Comparison of ENCODE assay signal across 8 cellular contexts in the genomic region with DNA sequence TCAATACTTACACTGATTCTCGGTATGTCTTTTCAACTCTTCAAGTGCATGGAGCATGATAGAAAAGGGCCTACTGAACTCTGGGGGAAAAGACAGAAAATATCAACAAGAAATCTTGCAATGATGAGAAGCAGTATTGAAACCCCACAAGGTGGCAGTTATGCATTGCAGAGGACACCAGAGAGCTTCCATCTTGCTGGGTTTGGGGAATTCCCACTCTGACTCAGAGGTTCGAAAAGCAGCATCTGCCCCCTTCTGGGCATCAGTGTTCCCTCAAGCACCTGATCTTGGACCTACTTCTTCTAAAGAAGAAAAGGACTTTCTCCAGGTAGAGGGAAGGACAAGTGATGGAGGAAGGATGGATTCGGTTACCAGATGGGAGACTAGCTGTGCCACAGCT.
DNase-seq lines count a peak whose midpoint lies in the region; ATAC-seq and TF ChIP-seq lines count a peak whose summit lies in the region.
"Not testable (repeated sequence)": the region's sequence is repeated elsewhere in the genome, so short reads cannot be mapped to it uniquely, and the experiment has no call there.

No MANE protein-coding gene starts in this region.

- not testable (repeated sequence) for H3K4me3 ChIP-seq in PC-3 (ENCODE audit: low read length); mammary epithelial cell (replicated peaks in 1 of 3; ENCODE audit: insufficient read depth in 1 of 3, low read depth in 2 of 3, low read length in 3 of 3)

- H2AFZ ChIP-seq in PC-3 (ENCODE audit: low read length); mammary epithelial cell (ENCODE audit: low read depth, low read length): not testable (repeated sequence)

- H3K36me3 Mint-ChIP-seq in activated CD4-positive, alpha-beta memory T cell treated with anti-CD3 and anti-CD28 coated beads, Interleukin-2, amount 10 ng/mL, durations not matched to agents 7 days and 5 days (ENCODE audit: low read depth): not testable (repeated sequence)

- intact Hi-C loops in PC-3 (cut with micrococcal nuclease); mammary epithelial cell (cut with micrococcal nuclease): not testable (repeated sequence)

- peak; percentile 59 for DNase-seq in ACHN
- DNase-seq in GM10266 (ENCODE audit: extremely low spot score): peak; percentile 37
- peak; percentile 24 for DNase-seq in HuH-7 (ENCODE audit: low spot score)
- peak; percentile 53 for DNase-seq in PC-3
- peak; percentile 49 for DNase-seq in activated CD4-positive, alpha-beta memory T cell treated with anti-CD3 and anti-CD28 coated beads, Interleukin-2, amount 10 ng/mL, durations not matched to agents 7 days and 5 days
- DNase-seq in mammary epithelial cell: peak; percentile 67
- peak; percentile 51 for DNase-seq in iPS DF 4.7 (ENCODE audit: extremely low read depth, low spot score)
- peak; percentile 23 to 25 for DNase-seq in stimulated activated CD4-positive, alpha-beta T cell treated with anti-CD3 and anti-CD28 coated beads, Interleukin-15, amount 100 ng/mL, for 48 hours (ENCODE audit: low read depth in 2 of 2)

- not testable (repeated sequence) for H3K9me3 ChIP-seq in PC-3 (ENCODE audit: low read length); mammary epithelial cell (replicated peaks; ENCODE audit: insufficient read depth, low read length)

- 63% methylated on average over 2 of the region's 3 CpGs for WGBS in mammary epithelial cell (ENCODE audit: low coverage, missing lambda C conversion rate)

- H3K4me1 ChIP-seq in PC-3 (ENCODE audit: insufficient read depth, low read length); mammary epithelial cell (ENCODE audit: insufficient read depth, low read length): not testable (repeated sequence)

- not testable (repeated sequence) for H3K27me3 ChIP-seq in PC-3 (ENCODE audit: low read length); mammary epithelial cell (ENCODE audit: insufficient read depth, low read length)

- H3K9me2 ChIP-seq in PC-3 (replicated peaks; ENCODE audit: low read length): not testable (repeated sequence)

- not testable (repeated sequence) for H3K4me3 Mint-ChIP-seq in activated CD4-positive, alpha-beta memory T cell treated with anti-CD3 and anti-CD28 coated beads, Interleukin-2, amount 10 ng/mL, durations not matched to agents 7 days and 5 days

- H3K27me3 Mint-ChIP-seq in activated CD4-positive, alpha-beta memory T cell treated with anti-CD3 and anti-CD28 coated beads, Interleukin-2, amount 10 ng/mL, durations not matched to agents 7 days and 5 days: not testable (repeated sequence)

- H3K9ac ChIP-seq in PC-3 (ENCODE audit: low read length); mammary epithelial cell (ENCODE audit: insufficient read depth, low read length): not testable (repeated sequence)

- CTCF ChIA-PET in PC-3 (lab: Charles Lee); activated CD4-positive, alpha-beta memory T cell treated with anti-CD3 and anti-CD28 coated beads, Interleukin-2, amount 10 ng/mL, durations not matched to agents 7 days and 5 days (lab: Charles Lee); mammary epithelial cell (lab: Charles Lee; ENCODE audit: low non-redundant PET): not testable (repeated sequence)

- H3K4me2 ChIP-seq in PC-3 (ENCODE audit: low read length); mammary epithelial cell (ENCODE audit: insufficient read depth, low read depth, low read length): not testable (repeated sequence)

- H3K79me2 ChIP-seq in PC-3 (ENCODE audit: low read length); mammary epithelial cell (ENCODE audit: insufficient read depth, low read length): not testable (repeated sequence)

- dilution Hi-C loops in mammary epithelial cell (cut with HindIII; ENCODE audit: low sequenced_read_pairs): not testable (repeated sequence)

- in situ Hi-C loops in ACHN (cut with HindIII; ENCODE audit: low pct_ligation_motif_present, low pct_unique_long_range_greater_than_20kb, low sequenced_read_pairs); mammary epithelial cell (cut with MboI; ENCODE audit: low sequenced_read_pairs in 2 of 2): not testable (repeated sequence)

- not testable (repeated sequence) for H3K27ac Mint-ChIP-seq in activated CD4-positive, alpha-beta memory T cell treated with anti-CD3 and anti-CD28 coated beads, Interleukin-2, amount 10 ng/mL, durations not matched to agents 7 days and 5 days

- H3K27ac ChIP-seq in PC-3 (ENCODE audit: low read length); mammary epithelial cell (ENCODE audit: insufficient read depth, low read depth, low read length): not testable (repeated sequence)

- not testable (repeated sequence) for H3K9me3 Mint-ChIP-seq in activated CD4-positive, alpha-beta memory T cell treated with anti-CD3 and anti-CD28 coated beads, Interleukin-2, amount 10 ng/mL, durations not matched to agents 7 days and 5 days

- not testable (repeated sequence) for BruUV-seq in PC-3 (replicated peaks; lab: Mats Ljungman, UMichigan); mammary epithelial cell (replicated peaks; lab: Mats Ljungman, UMichigan)

- not testable (repeated sequence) for H3K36me3 ChIP-seq in PC-3 (ENCODE audit: low read depth, low read length); mammary epithelial cell (ENCODE audit: insufficient read depth, low read length)

- POLR2A ChIA-PET in PC-3 (lab: Charles Lee; ENCODE audit: unreplicated experiment); activated CD4-positive, alpha-beta memory T cell treated with anti-CD3 and anti-CD28 coated beads, Interleukin-2, amount 10 ng/mL, durations not matched to agents 7 days and 5 days (lab: Charles Lee): not testable (repeated sequence)

- ATAC-seq in PC-3: not testable (repeated sequence)

- H3K4me1 Mint-ChIP-seq in activated CD4-positive, alpha-beta memory T cell treated with anti-CD3 and anti-CD28 coated beads, Interleukin-2, amount 10 ng/mL, durations not matched to agents 7 days and 5 days: not testable (repeated sequence)

- TF ChIP-seq CTCF in GM10266 (IDR thresholded peaks at IDR 0.05; ENCODE audit: control insufficient read depth, insufficient read depth, low read depth, missing control alignments) (peak; percentile 35), PC-3 (conservative IDR thresholded peaks at IDR 0.05; ENCODE audit: low read depth, low read length) (peak; percentile 43; the same call in 1 of the 2 replicates), mammary epithelial cell (conservative IDR thresholded peaks at IDR 0.05 in 1 of 2, IDR thresholded peaks at IDR 0.05 in 1 of 2; ENCODE audit: extremely low read depth in 1 of 2, insufficient read depth in 1 of 2, low read depth in 1 of 2, low read length in 2 of 2) (peak; percentile 8 to 45)

- not testable (repeated sequence) for H4K20me1 ChIP-seq in PC-3 (ENCODE audit: low read length); mammary epithelial cell (ENCODE audit: insufficient read depth, low read length)

- not testable (repeated sequence) for H3F3A ChIP-seq in PC-3 (ENCODE audit: low read length, unreplicated experiment)
